8 cellular contexts compared by ENCODE assay signal in genomic region chr1:246564839-246565750, GRCh38. TPM values are rescaled to one million over a fixed set of nuclear protein-coding genes. Genes with fewer than 3 reads are reported as not detected.
A peak's percentile ranks its signal among the peaks of the same experiment; 100 is the strongest.
DNase-seq lines count a peak whose midpoint lies in the region; ATAC-seq and TF ChIP-seq lines count a peak whose summit lies in the region.

No MANE protein-coding gene starts in this region.

- no peaks in the 10 kb centered on the region for H3K9me2 ChIP-seq in Loucy (replicated peaks; ENCODE audit: low read depth, low read length)

- H3K9me3 ChIP-seq in BLaER1 treated with 17β-estradiol and CSF1 and Interleukin-3, amounts not matched to agents 10 nM and 100 nM (replicated peaks in 1 of 11): no peaks in the 10 kb centered on the region
- H3K9me3 ChIP-seq in Loucy (ENCODE audit: insufficient read depth, low read depth, low read length): no peaks in the 10 kb centered on the region

- ATAC-seq in naive B cell (ENCODE audit: low read depth in 2 of 2): no peak
- no peak for ATAC-seq in GM21360 (IDR thresholded peaks at IDR 0.05; ENCODE audit: unreplicated experiment)

- peaks cover 3% of the 10 kb centered on the region; the same call in 1 of the 2 replicates for H3F3A ChIP-seq in Loucy (ENCODE audit: low read depth)

- DNase-seq in caudate nucleus (lab: John Stamatoyannopoulos, UW): no peak
- DNase-seq in naive B cell: no peak
- DNase-seq in NCI-H1048 (lab: John Stamatoyannopoulos, UW): no peak
- no peak for DNase-seq in NOMO-1 treated with dmso at 0.1 percent for 144 hours (lab: John Stamatoyannopoulos, UW; ENCODE audit: unreplicated experiment)
- no peak for DNase-seq in DMS153 (lab: John Stamatoyannopoulos, UW)

- no peaks in the 10 kb centered on the region for H3K27me3 ChIP-seq in BLaER1 treated with 17β-estradiol and CSF1 and Interleukin-3, amounts not matched to agents 10 nM and 100 nM
- no peaks in the 10 kb centered on the region for H3K27me3 ChIP-seq in Loucy (ENCODE audit: insufficient read depth, low read length, poor library complexity, severe bottlenecking)

- peaks cover 85% of the 10 kb centered on the region for H3K79me2 ChIP-seq in Loucy (ENCODE audit: insufficient read depth, low read length)

- no peaks in the 10 kb centered on the region for H3K36me3 Mint-ChIP-seq in naive B cell

- no peak for TF ChIP-seq CTCF in Loucy (conservative IDR thresholded peaks at IDR 0.05; ENCODE audit: low read length)

- H4K20me1 ChIP-seq in BLaER1 treated with 17β-estradiol and CSF1 and Interleukin-3, amounts not matched to agents 10 nM and 100 nM: peaks cover 0 to 48% (median 17%) of the 10 kb centered on the region in 11 experiments; a peak in 11 of 22 replicates
- peaks cover 31% of the 10 kb centered on the region for H4K20me1 ChIP-seq in Loucy (ENCODE audit: insufficient read depth, low read length, poor library complexity, severe bottlenecking)

- peak overlapping the region; percentile 99 to 100 (median 100) for H3K4me3 Mint-ChIP-seq in naive B cell

- H3K27ac Mint-ChIP-seq in naive B cell: peak overlapping the region in 5 of 6 donors; percentile 69 to 99 (median 97)

- no peaks in the 10 kb centered on the region for H3K9me3 Mint-ChIP-seq in naive B cell

- peaks cover 23 to 44% (median 37%) of the 10 kb centered on the region in 11 experiments for H3K36me3 ChIP-seq in BLaER1 treated with 17β-estradiol and CSF1 and Interleukin-3, amounts not matched to agents 10 nM and 100 nM
- peaks cover 4% of the 10 kb centered on the region; the same call in 1 of the 2 replicates for H3K36me3 ChIP-seq in Loucy (ENCODE audit: insufficient read depth, low read length)

- peaks cover 41 to 47% (median 45%) of the 10 kb centered on the region in 10 experiments for H3K4me1 ChIP-seq in BLaER1 treated with 17β-estradiol and CSF1 and Interleukin-3, amounts not matched to agents 10 nM and 100 nM
- H3K4me1 ChIP-seq in Loucy (ENCODE audit: insufficient read depth, low read length, poor library complexity, severe bottlenecking): peaks cover 46% of the 10 kb centered on the region

- H2AFZ ChIP-seq in Loucy (ENCODE audit: low read length): peak overlapping the region; percentile 68; the same call in 1 of the 2 replicates

- peaks cover 22 to 57% (median 25%) of the 10 kb centered on the region in 3 donors for H3K4me1 Mint-ChIP-seq in naive B cell

- H3K27ac ChIP-seq in BLaER1 treated with 17β-estradiol and CSF1 and Interleukin-3, amounts not matched to agents 10 nM and 100 nM: peak overlapping the region; percentile 68 to 89 (median 84)
- peak overlapping the region; percentile 46 for H3K27ac ChIP-seq in caudate nucleus (ENCODE audit: low read depth, low read length)

- peak overlapping the region; percentile 88 to 99 (median 95) for H3K4me3 ChIP-seq in BLaER1 treated with 17β-estradiol and CSF1 and Interleukin-3, amounts not matched to agents 10 nM and 100 nM
- H3K4me3 ChIP-seq in Loucy (ENCODE audit: low read length, poor library complexity, severe bottlenecking): peak overlapping the region; percentile 90

- no peaks in the 10 kb centered on the region for H3K27me3 Mint-ChIP-seq in naive B cell

- H3K9ac ChIP-seq in BLaER1 treated with 17β-estradiol and CSF1 and Interleukin-3, amounts not matched to agents 10 nM and 100 nM: peak overlapping the region; percentile 86 to 93 (median 89)
- H3K9ac ChIP-seq in Loucy (ENCODE audit: low read depth, low read length, poor library complexity, severe bottlenecking): peak overlapping the region; percentile 82

- H3K4me2 ChIP-seq in BLaER1 treated with 17β-estradiol and CSF1 and Interleukin-3, amounts not matched to agents 10 nM and 100 nM: peak overlapping the region; percentile 89 to 99 (median 93)
- peak overlapping the region; percentile 94 for H3K4me2 ChIP-seq in Loucy (ENCODE audit: low read depth, low read length, poor library complexity, severe bottlenecking)

RNA-seq across cellular contexts. Expression of gene TFB2M, which starts 1.0 kb away (rescaled TPM):
- polyA plus RNA-seq in naive B cell (ENCODE audit: low read depth in 6 of 6): 10 to 100 TPM; 19.2 to 24.0 (median 22.6) TPM

RNA-seq across cellular contexts. Expression of gene CNST, which starts 1.2 kb away (rescaled TPM):
- 10 to 100 TPM; 24.1 to 61.5 (median 45.4) TPM for polyA plus RNA-seq in naive B cell (ENCODE audit: low read depth in 6 of 6)

RNA-seq across cellular contexts. Expression of gene SMYD3, which starts 58.0 kb away (rescaled TPM):
- 10 to 100 TPM; 15.8 to 27.3 (median 19.5) TPM for polyA plus RNA-seq in naive B cell (ENCODE audit: low read depth in 6 of 6)
